ENCODE assay signal across 11 cellular contexts in genomic region chr5:119473241-119473640, GRCh38.
"Had no signal": no experiment of that assay in that cellular context is flagged by ENCODE, and none has a peak within 500 bp of the region (broad histone marks: within the 10 kb centered on the region; RNA-seq: fewer than 3 reads in every experiment).

No MANE protein-coding gene starts in this region.

- DNase-seq: H9, HCEC 1CT, HFFc6, IMR-90, KBM-7 had no signal

- FAIRE-seq: H1, H54, HTR-8/SVneo had no signal

- H3K4me2 ChIP-seq: GM23338, KMS-11 had no signal

- H3K27ac ChIP-seq: HL-60, KMS-11 had no signal

- H3K4me3 ChIP-seq: GM23338 had no signal

- ATAC-seq: GM23338 had no signal

- H2AFZ ChIP-seq: GM23338 had no signal

- H3K9ac ChIP-seq: KMS-11 had no signal
